In genomic region chr19:7888145-7888825, GRCh38 we compare ENCODE assay signal across 1 cellular context.
TF ChIP-seq lines count a peak whose summit lies in the region.

Gene LRRC8E (plus strand): TSS chr19:7888510. CDS start chr19:7895604, 7,094 bp downstream.

TF ChIP-seq in K562, 482 proteins besides CTCF, POLR2A, EP300 and RAD21 (continued from another document):
- TF ChIP-seq HMGXB4 (CRISPR knock-in tag; IDR thresholded peaks at IDR 0.05): 0 out of 2 replicates have a peak, but pooled peaks have one; percentile 50
- no peak for TF ChIP-seq TFE3 (CRISPR knock-in tag; IDR thresholded peaks at IDR 0.05)
- TF ChIP-seq LARP7 (IDR thresholded peaks at IDR 0.05): no peak
- TF ChIP-seq CHD2 (IDR thresholded peaks at IDR 0.05; ENCODE audit: low read depth, low read length): peak; percentile 60
- peak; percentile 36; the same call in 1 of the 2 replicates for TF ChIP-seq EGR1 (conservative IDR thresholded peaks at IDR 0.05)
- no peak for TF ChIP-seq TGIF2 (CRISPR knock-in tag; IDR thresholded peaks at IDR 0.05)
- 0 out of 2 replicates have a peak, but pooled peaks have one; percentile 27 for TF ChIP-seq ESRRA (IDR thresholded peaks at IDR 0.05; ENCODE audit: borderline replicate concordance, low read depth)
- peak; percentile 32; the same call in 1 of the 2 replicates for TF ChIP-seq ETV5 (CRISPR knock-in tag; IDR thresholded peaks at IDR 0.05; ENCODE audit: low read depth)
- TF ChIP-seq RBM25 (IDR thresholded peaks at IDR 0.05; ENCODE audit: low read depth, low read length, severe bottlenecking): no peak
- no peak for TF ChIP-seq ZNF76 (CRISPR knock-in tag; IDR thresholded peaks at IDR 0.05; ENCODE audit: borderline replicate concordance)
- TF ChIP-seq ZNF518B (CRISPR knock-in tag; IDR thresholded peaks at IDR 0.05): no peak
- TF ChIP-seq HSF4 (CRISPR knock-in tag; IDR thresholded peaks at IDR 0.05; ENCODE audit: borderline replicate concordance): no peak
